ENCODE assay signal across 16 cellular contexts in the genomic region with DNA sequence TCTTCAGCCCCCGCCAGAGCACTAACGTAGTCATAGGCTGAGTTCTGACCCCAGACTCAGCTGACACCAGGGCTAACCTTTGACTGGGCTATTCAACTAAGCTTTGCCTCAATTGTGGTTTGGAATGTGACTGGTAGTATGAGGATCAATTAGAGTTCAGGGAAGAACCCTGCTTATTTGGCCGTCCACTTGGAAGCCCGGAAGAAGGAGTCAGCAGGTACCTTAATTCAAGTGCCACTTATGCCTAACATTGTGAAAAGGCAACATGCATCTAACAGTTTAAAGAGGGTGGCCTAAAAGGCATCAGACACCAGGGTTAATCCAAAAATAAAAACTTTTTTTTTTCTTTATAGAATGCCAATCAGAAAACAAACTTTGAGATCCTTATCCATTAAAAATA.
DNase-seq lines count a peak whose midpoint lies in the region; ATAC-seq and TF ChIP-seq lines count a peak whose summit lies in the region.
"Had no signal": no experiment of that assay in that cellular context is flagged by ENCODE, and none has a peak within 500 bp of the region (broad histone marks: within the 10 kb centered on the region; RNA-seq: fewer than 3 reads in every experiment).

No MANE protein-coding gene starts in this region.

- H3K9me3 ChIP-seq in neuronal stem cell (replicated peaks in 1 of 2; ENCODE audit: control insufficient read depth in 2 of 2, insufficient read depth in 1 of 2, low read depth in 1 of 2, low read length in 2 of 2), result no peaks in the 10 kb centered on the region
- H3K9me3 ChIP-seq in aorta (ENCODE audit: control insufficient read depth, low read length), result no peaks in the 10 kb centered on the region
- H3K9me3 ChIP-seq: BLaER1 treated with 17β-estradiol and CSF1 and Interleukin-3, amounts not matched to agents 10 nM and 100 nM had no signal

- ATAC-seq in aorta (ENCODE audit: low FRiP score), result no peak
- ATAC-seq: HCT116 had no signal

- H3K9ac ChIP-seq in neuronal stem cell (ENCODE audit: low read depth, low read length, poor library complexity), result no peak overlapping the region
- H3K9ac ChIP-seq: BLaER1 treated with 17β-estradiol and CSF1 and Interleukin-3, amounts not matched to agents 10 nM and 100 nM; GM23248 had no signal

- no peak overlapping the region for H2BK5ac ChIP-seq in neuronal stem cell (ENCODE audit: low read length)

- no peaks in the 10 kb centered on the region for H3K79me1 ChIP-seq in neuronal stem cell (ENCODE audit: low read depth, low read length)

- H4K8ac ChIP-seq in neuronal stem cell (ENCODE audit: low read depth, low read length), result no peak overlapping the region

- H3K27ac ChIP-seq in coronary artery, result peak overlapping the region; percentile 50 to 91
- peak overlapping the region; percentile 18 for H3K27ac ChIP-seq in neuronal stem cell (replicated peaks; ENCODE audit: low read length)
- H3K27ac ChIP-seq in aorta (ENCODE audit: low read depth in 1 of 2, low read length in 2 of 2), result peak overlapping the region; percentile 96 to 99
- H3K27ac ChIP-seq: BLaER1 treated with 17β-estradiol and CSF1 and Interleukin-3, amounts not matched to agents 10 nM and 100 nM; GM23248 had no signal

- TF ChIP-seq CTCF in coronary artery (IDR thresholded peaks at IDR 0.05), result no peak

- H3K4me2 ChIP-seq in neuronal stem cell (ENCODE audit: insufficient read depth, low read length, poor library complexity, severe bottlenecking), result no peak overlapping the region
- H3K4me2 ChIP-seq: BLaER1 treated with 17β-estradiol and CSF1 and Interleukin-3, amounts not matched to agents 10 nM and 100 nM had no signal

- no peak overlapping the region for H3K18ac ChIP-seq in neuronal stem cell (ENCODE audit: low read length)

- peak; percentile 17 for DNase-seq in NCI-H510A treated with DMSO at 0.1 percent for 48 hours (lab: John Stamatoyannopoulos, UW)
- no peak for DNase-seq in NCI-H510A (lab: John Stamatoyannopoulos, UW)
- no peak for DNase-seq in coronary artery (ENCODE audit: low spot score)
- DNase-seq in neuronal stem cell (ENCODE audit: low spot score), result peak; percentile 33
- no peak for DNase-seq in aorta
- no peak for DNase-seq in NCI-H524 (lab: John Stamatoyannopoulos, UW)
- DNase-seq in HuH-7.5 (ENCODE audit: low spot score), result no peak
- DNase-seq in SKM-1 treated with dmso at 0.1 percent for 144 hours (lab: John Stamatoyannopoulos, UW; ENCODE audit: unreplicated experiment), result no peak
- DNase-seq: ACHN; Calu3; CD4-positive, CD25-positive, alpha-beta regulatory T cell; DMS 273 treated with DMSO at 0.1 percent for 48 hours; EL; GM23248 had no signal

- no peak overlapping the region for H2AFZ ChIP-seq in neuronal stem cell (ENCODE audit: low read length)
- H2AFZ ChIP-seq: GM23248 had no signal

- peaks cover 2 to 17% of the 10 kb centered on the region in 2 donors for H3K4me1 ChIP-seq in neuronal stem cell (ENCODE audit: control insufficient read depth in 2 of 2, insufficient read depth in 1 of 2, low read depth in 1 of 2, low read length in 2 of 2)
- H3K4me1 ChIP-seq in aorta (ENCODE audit: control insufficient read depth in 1 of 2, insufficient read depth in 2 of 2, low read length in 2 of 2), result peaks cover 9 to 10% of the 10 kb centered on the region in 2 donors

- H2BK120ac ChIP-seq in neuronal stem cell (ENCODE audit: low read depth, low read length), result no peak overlapping the region

- H3K27me3 ChIP-seq in neuronal stem cell (ENCODE audit: control insufficient read depth in 3 of 3, insufficient read depth in 3 of 3, low read depth in 1 of 3, low read length in 3 of 3) (peaks cover 0 to 13% (median 0%) of the 10 kb centered on the region in 3 experiments), aorta (ENCODE audit: control insufficient read depth in 1 of 2, insufficient read depth in 2 of 2, low read length in 1 of 2) (no peaks in the 10 kb centered on the region)
- H3K27me3 ChIP-seq: BLaER1 treated with 17β-estradiol and CSF1 and Interleukin-3, amounts not matched to agents 10 nM and 100 nM had no signal

- no peak overlapping the region for H2BK15ac ChIP-seq in neuronal stem cell (ENCODE audit: low read length)

- whole genome bisulfite sequencing in neuronal stem cell (ENCODE audit: extremely low coverage in 2 of 2, insufficient read length in 2 of 2, insufficient replicate concordance in 1 of 2), 2 donors, result no CpG with 5 or more reads among the region's 4 CpGs
- 20 to 30% methylated on average over 4 of the region's 4 CpGs for WGBS in aorta, 2 donors

- no peak overlapping the region for H3K23ac ChIP-seq in neuronal stem cell (ENCODE audit: low read depth, low read length, poor library complexity)

- H3K4me3 ChIP-seq in coronary artery (no peak overlapping the region), neuronal stem cell (ENCODE audit: low read length in 2 of 2) (no peak overlapping the region), aorta (ENCODE audit: low read length in 2 of 2) (no peak overlapping the region)
- H3K4me3 ChIP-seq: BLaER1 treated with 17β-estradiol and CSF1 and Interleukin-3, amounts not matched to agents 10 nM and 100 nM; GM23248 had no signal

- H3K36me3 ChIP-seq in neuronal stem cell (replicated peaks in 1 of 2; ENCODE audit: control insufficient read depth in 2 of 2, insufficient read depth in 2 of 2, low read length in 2 of 2) (no peaks in the 10 kb centered on the region), aorta (ENCODE audit: control insufficient read depth in 1 of 2, insufficient read depth in 2 of 2, low read length in 1 of 2) (no peaks in the 10 kb centered on the region)
- H3K36me3 ChIP-seq: BLaER1 treated with 17β-estradiol and CSF1 and Interleukin-3, amounts not matched to agents 10 nM and 100 nM had no signal

- no peak overlapping the region for H4K91ac ChIP-seq in neuronal stem cell (ENCODE audit: low read depth, low read length, poor library complexity)

- H2AK5ac ChIP-seq in neuronal stem cell (ENCODE audit: low read depth, low read length), result no peak overlapping the region

- no peak overlapping the region for H3K14ac ChIP-seq in neuronal stem cell (ENCODE audit: low read length)

- no peak overlapping the region for H3K4ac ChIP-seq in neuronal stem cell (ENCODE audit: low read length)

- intact Hi-C loops in aorta (cut with DNase I), result loop anchor here in 1 of 2 donors (5.0 kb wide), 2 partner anchors 93 to 123 kb away; a partner anchor contains a TSS

- H2BK12ac ChIP-seq in neuronal stem cell (ENCODE audit: low read length), result no peak overlapping the region

Comparison
In these comparisons a context has a peak if more than half of its experiments do, and no peak if none do; other contexts are left out.
1. DNase-seq: peak in NCI-H510A treated with DMSO at 0.1 percent for 48 hours (single experiment) and neuronal stem cell (single experiment); none in NCI-H510A (single experiment), coronary artery (single experiment), aorta (0 of 2), NCI-H524 (0 of 2), HuH-7.5 (single experiment) and SKM-1 treated with dmso at 0.1 percent for 144 hours (single experiment).
2. H3K27ac ChIP-seq: peak in every context shown above with its lines; median percentile 98 in aorta; 70 in coronary artery; 18 in neuronal stem cell.